Comparison of ENCODE assay signal across 8 cellular contexts in the genomic region with DNA sequence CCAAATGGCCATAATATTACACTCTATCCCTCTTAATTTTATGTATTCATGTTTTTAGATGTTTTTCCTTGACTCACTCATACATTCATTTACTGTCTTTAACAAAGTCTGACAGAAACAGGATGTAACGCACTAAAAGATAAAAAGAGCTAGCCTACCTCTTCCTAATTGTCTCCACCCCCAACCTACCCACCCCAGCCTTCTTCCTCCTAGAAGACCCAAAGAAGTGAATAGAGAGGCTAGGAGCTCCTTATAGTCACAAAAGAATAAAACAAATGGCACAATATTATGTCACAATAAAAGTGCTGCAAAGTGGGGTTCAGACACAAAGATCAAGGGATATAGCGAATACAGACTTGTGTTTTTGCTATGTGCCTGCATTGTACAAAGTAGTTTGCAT. TPM values are rescaled to one million over a fixed set of nuclear protein-coding genes. Genes with fewer than 3 reads are reported as not detected.
DNase-seq lines count a peak whose midpoint lies in the region; ATAC-seq and TF ChIP-seq lines count a peak whose summit lies in the region.

No MANE protein-coding gene starts in this region.

- no peak for TF ChIP-seq POLR2A in thyroid gland (IDR thresholded peaks at IDR 0.05)

- peak overlapping the region; percentile 66 to 79 for H3K4me3 ChIP-seq in left lung
- peak overlapping the region; percentile 50 to 60 (median 50) for H3K4me3 ChIP-seq in thyroid gland (replicated peaks in 1 of 3)

- no peak for DNase-seq in activated T-cell treated with anti-CD3 and anti-CD28 coated beads, Interleukin-2, amount 50 U/mL, for 24 hours
- no peak for DNase-seq in activated T-cell treated with anti-CD3 and anti-CD28 coated beads, Interleukin-2, amount 50 U/mL, for 48 hours
- DNase-seq in activated naive CD8-positive, alpha-beta T cell treated with anti-CD3 and anti-CD28 coated beads for 36 hours, result no peak
- no peak for DNase-seq in left lung
- no peak for DNase-seq in thyroid gland
- no peak for DNase-seq in NCI-H2029 treated with DMSO at 0.1 percent for 48 hours (lab: John Stamatoyannopoulos, UW)
- no peak for DNase-seq in HK-2 (ENCODE audit: unreplicated experiment)
- no peak for DNase-seq in NCI-H146 (lab: John Stamatoyannopoulos, UW)

- intact Hi-C loops in left lung (cut with DNase I) (no loop called here), thyroid gland (cut with DNase I) (no loop called here)

- TF ChIP-seq CTCF in left lung (IDR thresholded peaks at IDR 0.05), result no peak
- TF ChIP-seq CTCF in thyroid gland (IDR thresholded peaks at IDR 0.05), result no peak

- ATAC-seq in left lung, result no peak

- H3K27me3 ChIP-seq in left lung (no peaks in the 10 kb centered on the region), thyroid gland (no peaks in the 10 kb centered on the region)

- peaks cover 65% of the 10 kb centered on the region for H3K36me3 Mint-ChIP-seq in activated T-cell treated with anti-CD3 and anti-CD28 coated beads, Interleukin-2, amount 50 U/mL, for 24 hours (ENCODE audit: low read depth)
- peaks cover 26% of the 10 kb centered on the region for H3K36me3 Mint-ChIP-seq in activated naive CD8-positive, alpha-beta T cell treated with anti-CD3 and anti-CD28 coated beads for 36 hours

- H3K27ac ChIP-seq in left lung, result peak overlapping the region; percentile 91 to 99
- H3K27ac ChIP-seq in thyroid gland, result peak overlapping the region in 1 of 3 donors; percentile 100

- H3K36me3 ChIP-seq in left lung (peaks cover 0 to 38% of the 10 kb centered on the region in 2 donors), thyroid gland (peaks cover 12 to 13% of the 10 kb centered on the region in 2 donors)

- peaks cover 51% of the 10 kb centered on the region for H3K4me1 Mint-ChIP-seq in activated T-cell treated with anti-CD3 and anti-CD28 coated beads, Interleukin-2, amount 50 U/mL, for 24 hours (ENCODE audit: low read depth)
- H3K4me1 Mint-ChIP-seq in activated naive CD8-positive, alpha-beta T cell treated with anti-CD3 and anti-CD28 coated beads for 36 hours, result peaks cover 32% of the 10 kb centered on the region

- H3K4me1 ChIP-seq in left lung, result peaks cover 4 to 24% of the 10 kb centered on the region in 2 donors
- H3K4me1 ChIP-seq in thyroid gland, result peaks cover 15 to 16% of the 10 kb centered on the region in 2 donors

- peak overlapping the region; percentile 98 for H3K4me3 Mint-ChIP-seq in activated T-cell treated with anti-CD3 and anti-CD28 coated beads, Interleukin-2, amount 50 U/mL, for 24 hours
- peak overlapping the region; percentile 90 for H3K4me3 Mint-ChIP-seq in activated naive CD8-positive, alpha-beta T cell treated with anti-CD3 and anti-CD28 coated beads for 36 hours

- 32 to 45% methylated on average over 2 of the region's 2 CpGs for WGBS in thyroid gland, 2 donors

- H3K27me3 Mint-ChIP-seq in activated T-cell treated with anti-CD3 and anti-CD28 coated beads, Interleukin-2, amount 50 U/mL, for 24 hours, result no peaks in the 10 kb centered on the region
- H3K27me3 Mint-ChIP-seq in activated naive CD8-positive, alpha-beta T cell treated with anti-CD3 and anti-CD28 coated beads for 36 hours, result no peaks in the 10 kb centered on the region

- H3K9me3 Mint-ChIP-seq in activated T-cell treated with anti-CD3 and anti-CD28 coated beads, Interleukin-2, amount 50 U/mL, for 24 hours, result no peaks in the 10 kb centered on the region
- no peaks in the 10 kb centered on the region for H3K9me3 Mint-ChIP-seq in activated naive CD8-positive, alpha-beta T cell treated with anti-CD3 and anti-CD28 coated beads for 36 hours

- H3K27ac Mint-ChIP-seq in activated T-cell treated with anti-CD3 and anti-CD28 coated beads, Interleukin-2, amount 50 U/mL, for 24 hours, result peak overlapping the region; percentile 100
- peak overlapping the region; percentile 94 for H3K27ac Mint-ChIP-seq in activated naive CD8-positive, alpha-beta T cell treated with anti-CD3 and anti-CD28 coated beads for 36 hours

- no peaks in the 10 kb centered on the region for H3K9me3 ChIP-seq in left lung
- no peaks in the 10 kb centered on the region for H3K9me3 ChIP-seq in thyroid gland

RNA-seq across cellular contexts. Expression of gene NOL8, which starts 0.7 kb away (rescaled TPM):
- 10 to 100 TPM; 65.0 to 73.3 TPM for total RNA-seq in activated naive CD8-positive, alpha-beta T cell treated with anti-CD3 and anti-CD28 coated beads for 36 hours
- total RNA-seq in left lung (10 to 100 TPM; 23.7 to 35.1 TPM), thyroid gland (10 to 100 TPM; 30.0 to 38.2 (median 33.6) TPM)

RNA-seq across cellular contexts. Expression of gene CENPP, which starts 1.3 kb away (rescaled TPM):
- 10 to 100 TPM; 26.5 to 27.0 TPM for total RNA-seq in activated naive CD8-positive, alpha-beta T cell treated with anti-CD3 and anti-CD28 coated beads for 36 hours
- total RNA-seq in left lung (1 to 10 TPM; 5.0 to 8.4 TPM), thyroid gland (10 to 100 TPM in 1 of 4 donors, 1 to 10 TPM in 3; 1.5 to 11.6 (median 5.5) TPM)

RNA-seq across cellular contexts. Expression of gene IARS1, which starts 31.0 kb away (rescaled TPM):
- 100 to 1,000 TPM; 280 TPM for total RNA-seq in activated naive CD8-positive, alpha-beta T cell treated with anti-CD3 and anti-CD28 coated beads for 36 hours
- total RNA-seq in left lung (100 to 1,000 TPM in 1 of 2 donors, 10 to 100 TPM in 1; 84.1 to 157 TPM), thyroid gland (100 to 1,000 TPM in 2 of 4 donors, 10 to 100 TPM in 2; 85.2 to 317 (median 110) TPM)
